Comparison of ENCODE assay signal across 21 cellular contexts in the genomic region with DNA sequence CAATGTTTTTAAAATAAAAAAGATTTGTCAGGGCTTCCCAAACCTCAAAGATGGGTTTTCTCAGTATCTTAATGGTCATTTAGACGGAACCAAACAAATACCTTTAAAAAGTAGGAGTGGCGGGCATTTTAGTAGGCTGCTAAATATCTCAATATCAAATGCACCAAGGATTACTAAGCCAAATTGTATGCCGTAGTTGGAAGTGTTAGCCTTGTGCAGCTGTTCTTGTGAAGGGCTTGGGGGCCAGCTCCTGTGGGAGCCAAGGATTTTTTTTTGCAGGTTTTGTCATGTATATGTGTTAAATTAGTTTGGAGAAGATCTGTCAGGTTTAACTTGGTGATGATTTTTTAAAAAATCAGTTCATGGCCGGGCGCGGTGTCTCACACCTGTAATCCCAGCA.
"Had no signal": no experiment of that assay in that cellular context is flagged by ENCODE, and none has a peak within 500 bp of the region (broad histone marks: within the 10 kb centered on the region; RNA-seq: fewer than 3 reads in every experiment).

No MANE protein-coding gene starts in this region.

- DNase-seq: dorsolateral prefrontal cortex; effector CD4-positive, alpha-beta T cell; left cardiac atrium; left lung; lower lobe of right lung; mucosa of descending colon; naive thymus-derived CD8-positive, alpha-beta T cell; nephron progenitor cell; nucleus accumbens; right cardiac atrium; sigmoid colon; stimulated activated CD4-positive, alpha-beta T cell treated with anti-CD3 and anti-CD28 coated beads, Interleukin-15, amount 100 ng/mL, for 24 hours; stimulated activated CD4-positive, alpha-beta T cell treated with anti-CD3 and anti-CD28 coated beads, Interleukin-2, amount 100 ng/mL, for 48 hours; stimulated activated naive B cell treated with anti-CD40 and anti-IgM and Interleukin-4, amounts not matched to agents 10 μg/mL and 1 μg/mL and 100 μg/mL, for 72 hours; stimulated activated naive CD8-positive, alpha-beta T cell treated with anti-CD3 and anti-CD28 coated beads, Interleukin-15, amount 100 ng/mL, for 72 hours; transverse colon; upper lobe of right lung; uterus had no signal

- H3K36me3 ChIP-seq: lower lobe of right lung, prostate gland, sigmoid colon, suprapubic skin, transverse colon, upper lobe of right lung, uterus had no signal

- ATAC-seq: left cardiac atrium; left lung; lower lobe of right lung; mucosa of descending colon; naive thymus-derived CD8-positive, alpha-beta T cell; right cardiac atrium; stimulated activated naive B cell treated with anti-CD40 and anti-IgM and Interleukin-4, amounts not matched to agents 10 μg/mL and 1 μg/mL and 100 μg/mL, for 72 hours; stimulated activated naive CD8-positive, alpha-beta T cell treated with anti-CD3 and anti-CD28 coated beads, Interleukin-15, amount 100 ng/mL, for 72 hours; upper lobe of right lung had no signal

- H3K4me3 ChIP-seq: dorsolateral prefrontal cortex, left lung, lower lobe of right lung, mucosa of descending colon, prostate gland, sigmoid colon, skin epidermis, suprapubic skin, transverse colon, upper lobe of right lung, uterus had no signal

- H3K9me3 ChIP-seq: left lung, lower lobe of right lung, mucosa of descending colon, prostate gland, sigmoid colon, suprapubic skin, transverse colon, upper lobe of right lung, uterus had no signal

- H3K4me1 ChIP-seq: prostate gland, transverse colon, uterus had no signal

- H3K27me3 ChIP-seq: dorsolateral prefrontal cortex, left lung, sigmoid colon, suprapubic skin, transverse colon, upper lobe of right lung, uterus had no signal

- H3K27ac ChIP-seq: dorsolateral prefrontal cortex, prostate gland, sigmoid colon, skin epidermis, suprapubic skin, transverse colon, upper lobe of right lung, uterus had no signal
